In genomic region chr2:75098856-75099255, GRCh38 we compare ENCODE assay signal across 9 cellular contexts.
DNase-seq lines count a peak whose midpoint lies in the region; ATAC-seq and TF ChIP-seq lines count a peak whose summit lies in the region.
"Had no signal": no experiment of that assay in that cellular context is flagged by ENCODE, and none has a peak within 500 bp of the region (broad histone marks: within the 10 kb centered on the region; RNA-seq: fewer than 3 reads in every experiment).

No MANE protein-coding gene starts in this region.

- TF ChIP-seq CTCF in GM12865 (IDR thresholded peaks at IDR 0.05; ENCODE audit: insufficient read depth, low read depth, low read length, missing control alignments) (peak; percentile 50), Loucy (conservative IDR thresholded peaks at IDR 0.05; ENCODE audit: low read length) (peak; percentile 78), astrocyte of the spinal cord (IDR thresholded peaks at IDR 0.05; ENCODE audit: low read depth, low read length) (peak; percentile 63), nephron (IDR thresholded peaks at IDR 0.05; ENCODE audit: unreplicated experiment in 3 of 3) (peak; percentile 21 to 58 (median 51)), mucosa of descending colon (IDR thresholded peaks at IDR 0.05) (no peak), Peyer's patch (IDR thresholded peaks at IDR 0.05) (peak in 1 of 6 experiments; percentile 14)

- H3K9me3 ChIP-seq in Loucy (ENCODE audit: insufficient read depth, low read depth, low read length) (no peaks in the 10 kb centered on the region), mucosa of descending colon (no peaks in the 10 kb centered on the region), Peyer's patch (no peaks in the 10 kb centered on the region)
- H3K9me3 ChIP-seq: neutrophil had no signal

- no peak overlapping the region for H2AFZ ChIP-seq in Loucy (ENCODE audit: low read length)

- no peaks in the 10 kb centered on the region for H3K79me2 ChIP-seq in Loucy (ENCODE audit: insufficient read depth, low read length)

- H3K4me3 Mint-ChIP-seq in nephron, result no peak overlapping the region

- H3K9me2 ChIP-seq in Loucy (replicated peaks; ENCODE audit: low read depth, low read length), result no peaks in the 10 kb centered on the region

- H3K4me3 ChIP-seq in GM12865 (ENCODE audit: low read depth, low read length) (no peak overlapping the region), Loucy (ENCODE audit: low read length, poor library complexity, severe bottlenecking) (no peak overlapping the region), astrocyte of the spinal cord (ENCODE audit: low read depth, low read length) (no peak overlapping the region), mucosa of descending colon (no peak overlapping the region), Peyer's patch (no peak overlapping the region)

- H3K27ac ChIP-seq in Peyer's patch, result no peak overlapping the region
- H3K27ac ChIP-seq: neutrophil had no signal

- H3F3A ChIP-seq in Loucy (ENCODE audit: low read depth), result no peaks in the 10 kb centered on the region

- intact Hi-C loops in mucosa of descending colon (cut with DNase I, micrococcal nuclease), result no loop called here

- H3K27me3 Mint-ChIP-seq in nephron (ENCODE audit: low read depth), result peaks cover 8% of the 10 kb centered on the region

- H3K36me3 ChIP-seq in Loucy (ENCODE audit: insufficient read depth, low read length), result no peaks in the 10 kb centered on the region
- H3K36me3 ChIP-seq in mucosa of descending colon (ENCODE audit: low read depth), result no peaks in the 10 kb centered on the region
- no peaks in the 10 kb centered on the region for H3K36me3 ChIP-seq in Peyer's patch
- H3K36me3 ChIP-seq: neutrophil had no signal

- ATAC-seq in mucosa of descending colon, result no peak

- peaks cover 12% of the 10 kb centered on the region for H3K9me3 Mint-ChIP-seq in nephron

- no peak overlapping the region for H3K9ac ChIP-seq in Loucy (ENCODE audit: low read depth, low read length, poor library complexity, severe bottlenecking)

- no peaks in the 10 kb centered on the region for H4K20me1 ChIP-seq in Loucy (ENCODE audit: insufficient read depth, low read length, poor library complexity, severe bottlenecking)

- H3K4me1 Mint-ChIP-seq in nephron, result peaks cover 7% of the 10 kb centered on the region

- H3K27me3 ChIP-seq in Loucy (ENCODE audit: insufficient read depth, low read length, poor library complexity, severe bottlenecking) (no peaks in the 10 kb centered on the region), Peyer's patch (no peaks in the 10 kb centered on the region)
- H3K27me3 ChIP-seq: neutrophil had no signal

- H3K4me1 ChIP-seq in Loucy (ENCODE audit: insufficient read depth, low read length, poor library complexity, severe bottlenecking) (no peaks in the 10 kb centered on the region), mucosa of descending colon (ENCODE audit: low read depth) (no peaks in the 10 kb centered on the region), Peyer's patch (no peaks in the 10 kb centered on the region)

- H3K4me2 ChIP-seq in Loucy (ENCODE audit: low read depth, low read length, poor library complexity, severe bottlenecking), result no peak overlapping the region

- H3K27ac Mint-ChIP-seq in nephron, result no peak overlapping the region

- no peaks in the 10 kb centered on the region for H3K36me3 Mint-ChIP-seq in nephron (ENCODE audit: low read depth)

- in situ Hi-C loops in astrocyte of the spinal cord (cut with HindIII; ENCODE audit: low sequenced_read_pairs), result no loop called here

- TF ChIP-seq POLR2A in Peyer's patch (IDR thresholded peaks at IDR 0.05), result no peak

- peak; percentile 64 for DNase-seq in GM12865 (ENCODE audit: low read depth)
- peak; percentile 46 for DNase-seq in astrocyte of the spinal cord (ENCODE audit: low read depth, low spot score)
- no peak for DNase-seq in activated CD8-positive, alpha-beta memory T cell treated with anti-CD3 and anti-CD28 coated beads for 24 hours
- no peak for DNase-seq in mucosa of descending colon
- no peak for DNase-seq in Peyer's patch
- DNase-seq in T-helper 9 cell, result no peak

Comparison
In these comparisons a context has a peak if more than half of its experiments do, and no peak if none do; other contexts are left out.
1. DNase-seq: peak in GM12865 (single experiment) and astrocyte of the spinal cord (single experiment); none in activated CD8-positive, alpha-beta memory T cell treated with anti-CD3 and anti-CD28 coated beads for 24 hours (single experiment), mucosa of descending colon (0 of 3), Peyer's patch (0 of 3) and T-helper 9 cell (single experiment).